ENCODE assay signal across 8 cellular contexts in genomic region chrX:154436290-154436596, GRCh38. TPM values are rescaled to one million over a fixed set of nuclear protein-coding genes. Genes with fewer than 3 reads are reported as not detected.
DNase-seq lines count a peak whose midpoint lies in the region; ATAC-seq and TF ChIP-seq lines count a peak whose summit lies in the region.

No MANE protein-coding gene starts in this region.

- TF ChIP-seq EP300 in esophagus muscularis mucosa (IDR thresholded peaks at IDR 0.05): no peak

- peak; percentile 19 for ATAC-seq in GM19395 (IDR thresholded peaks at IDR 0.05; ENCODE audit: unreplicated experiment)
- no peak for ATAC-seq in RWPE2 (ENCODE audit: low read depth)

- no peaks in the 10 kb centered on the region for H3K9me3 ChIP-seq in RWPE2 (ENCODE audit: severe bottlenecking)
- H3K9me3 ChIP-seq in esophagus muscularis mucosa: no peaks in the 10 kb centered on the region

- TF ChIP-seq CTCF in RWPE2 (IDR thresholded peaks at IDR 0.05; ENCODE audit: poor library complexity, severe bottlenecking) (no peak), esophagus muscularis mucosa (IDR thresholded peaks at IDR 0.05) (no peak)

- peak overlapping the region; percentile 54 for H3K27ac ChIP-seq in RWPE2 (ENCODE audit: poor library complexity, severe bottlenecking)
- H3K27ac ChIP-seq in esophagus muscularis mucosa (replicated peaks in 1 of 4): peak overlapping the region; percentile 88 to 91 (median 90)

- H3K4me1 ChIP-seq in RWPE2 (ENCODE audit: insufficient read depth, poor library complexity, severe bottlenecking): no peaks in the 10 kb centered on the region
- peaks cover 7 to 24% (median 22%) of the 10 kb centered on the region in 4 donors for H3K4me1 ChIP-seq in esophagus muscularis mucosa

- DNase-seq in RWPE2 (ENCODE audit: low spot score) (no peak), esophagus muscularis mucosa (ENCODE audit: extremely low spot score) (no peak), skeletal muscle cell (ENCODE audit: low read depth) (no peak), NCI-H2029 (lab: John Stamatoyannopoulos, UW) (no peak), SK-N-DZ (ENCODE audit: low spot score) (no peak), NCI-H524 (lab: John Stamatoyannopoulos, UW) (no peak)
- DNase-seq in central memory CD4-positive, alpha-beta T cell: no peak

- peak overlapping the region; percentile 95 for H3K4me3 ChIP-seq in RWPE2 (ENCODE audit: severe bottlenecking)
- peak overlapping the region; percentile 68 to 84 (median 74) for H3K4me3 ChIP-seq in esophagus muscularis mucosa
- peak overlapping the region; percentile 32 for H3K4me3 ChIP-seq in skeletal muscle cell (ENCODE audit: low read depth, low read length)

- no peak for TF ChIP-seq POLR2A in esophagus muscularis mucosa (IDR thresholded peaks at IDR 0.05; ENCODE audit: low read depth)

- intact Hi-C loops in esophagus muscularis mucosa (cut with DNase I): loop anchor here (5.0 kb wide), 1 partner anchor 51 kb away; the partner anchor contains the start of gene UBL4A

- 52% methylated on average over 10 of the region's 20 CpGs for WGBS in esophagus muscularis mucosa

- H3K36me3 ChIP-seq in RWPE2 (ENCODE audit: low read depth): peaks cover 10% of the 10 kb centered on the region
- peaks cover 0 to 66% (median 57%) of the 10 kb centered on the region in 4 donors for H3K36me3 ChIP-seq in esophagus muscularis mucosa

- H3K27me3 ChIP-seq in RWPE2 (ENCODE audit: insufficient read depth, poor library complexity, severe bottlenecking) (no peaks in the 10 kb centered on the region), esophagus muscularis mucosa (no peaks in the 10 kb centered on the region)

RNA-seq across cellular contexts. Expression of gene GDI1, which starts 0.7 kb away (rescaled TPM):
- 100 to 1,000 TPM; 105 to 148 (median 128) TPM for total RNA-seq in esophagus muscularis mucosa
- 231 and 328 TPM in 2 replicates for polyA plus RNA-seq in SK-N-DZ (2014; cell fraction: cytosol; rRNA removed)
- polyA plus RNA-seq in SK-N-DZ (2014; cell fraction: nucleus; rRNA removed): 407 and 542 TPM in 2 replicates

RNA-seq across cellular contexts. Expression of gene FAM50A, which starts 7.7 kb away (rescaled TPM):
- 10 to 100 TPM; 47.7 to 63.5 (median 56.7) TPM for total RNA-seq in esophagus muscularis mucosa
- 53.4 and 71.0 TPM in 2 replicates for polyA plus RNA-seq in SK-N-DZ (2014; cell fraction: cytosol; rRNA removed)
- 178 and 363 TPM in 2 replicates for polyA plus RNA-seq in SK-N-DZ (2014; cell fraction: nucleus; rRNA removed)

RNA-seq across cellular contexts. Expression of gene ATP6AP1, which starts 7.8 kb away (rescaled TPM):
- total RNA-seq in esophagus muscularis mucosa: 10 to 100 TPM; 27.4 to 67.2 (median 34.7) TPM
- 81.0 and 92.4 TPM in 2 replicates for polyA plus RNA-seq in SK-N-DZ (2014; cell fraction: cytosol; rRNA removed)
- polyA plus RNA-seq in SK-N-DZ (2014; cell fraction: nucleus; rRNA removed): 53.9 and 54.6 TPM in 2 replicates

RNA-seq across cellular contexts. Expression of gene PLXNA3, which starts 21.8 kb away (rescaled TPM):
- total RNA-seq in esophagus muscularis mucosa: 10 to 100 TPM in 1 of 4 donors, 1 to 10 TPM in 3; 2.2 to 17.9 (median 4.3) TPM
- 4.6 and 6.3 TPM in 2 replicates for polyA plus RNA-seq in SK-N-DZ (2014; cell fraction: cytosol; rRNA removed)
- polyA plus RNA-seq in SK-N-DZ (2014; cell fraction: nucleus; rRNA removed): 33.8 and 64.5 TPM in 2 replicates

RNA-seq across cellular contexts. Expression of gene TAFAZZIN, which starts 24.9 kb away (rescaled TPM):
- total RNA-seq in esophagus muscularis mucosa: 10 to 100 TPM; 18.6 to 43.6 (median 32.5) TPM
- polyA plus RNA-seq in SK-N-DZ (2014; cell fraction: cytosol; rRNA removed): 37.3 and 52.4 TPM in 2 replicates
- polyA plus RNA-seq in SK-N-DZ (2014; cell fraction: nucleus; rRNA removed): 299 and 385 TPM in 2 replicates

Comparison
In these comparisons a context has a peak if more than half of its experiments do, and no peak if none do; other contexts are left out.
1. H3K4me3 ChIP-seq: peak in every context shown above with its lines; median percentile 95 in RWPE2; 74 in esophagus muscularis mucosa; 32 in skeletal muscle cell.